ENCODE assay signal across 28 cellular contexts in the genomic region with DNA sequence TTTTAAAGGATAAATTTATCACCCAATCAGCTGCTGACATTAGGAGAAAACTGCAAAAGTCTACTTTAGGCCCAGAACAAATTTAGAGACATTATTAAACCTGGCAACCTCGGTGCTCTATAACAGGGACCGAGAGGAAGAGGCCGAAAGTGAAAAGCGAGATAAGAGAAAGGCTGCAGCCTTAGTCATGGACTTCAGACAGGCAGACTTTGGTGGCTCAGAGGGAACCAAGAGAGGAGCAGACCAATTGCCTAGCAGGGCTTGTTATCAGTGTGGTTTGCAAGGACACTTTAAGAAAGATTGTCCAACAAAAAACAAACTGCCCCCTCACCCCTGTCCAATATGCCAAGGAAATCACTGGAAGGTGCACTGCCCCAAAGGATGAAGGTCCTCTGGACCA. TPM values are rescaled to one million over a fixed set of nuclear protein-coding genes. Genes with fewer than 3 reads are reported as not detected.
"Had no signal": no experiment of that assay in that cellular context is flagged by ENCODE, and none has a peak within 500 bp of the region (broad histone marks: within the 10 kb centered on the region; RNA-seq: fewer than 3 reads in every experiment).

No MANE protein-coding gene starts in this region.

- DNase-seq: IMR-90; Kasumi-1; MM.1S; MV-4-11; NCI-H1048; NCI-H1105 treated with DMSO at 0.1 percent for 48 hours; NCI-H1417 treated with DMSO at 0.1 percent for 48 hours; NCI-H146; NCI-H1694 treated with DMSO at 0.1 percent for 48 hours; NCI-H1930; NCI-H2081; NCI-H2107; NCI-H226; NCI-H446; NCI-H510A; NCI-H524 treated with DMSO at 0.1 percent for 48 hours; NCI-H69; NCI-H774; NK-92 treated with Interleukin-12 subunit alpha and Interleukin-12 subunit beta, amount 100 ng/mL, for 24 hours; PC-9; Peyer's patch; SHP77 treated with DMSO at 0.1 percent for 48 hours; SJCRH30 had no signal

RNA-seq across cellular contexts. Expression of a gene that starts 12.8 kb away (rescaled TPM):
- total RNA-seq: HT1080, IMR-90, M059J, OCI-LY7, PC-9, Peyer's patch, Right ventricle myocardium inferior, RPMI7951, SJCRH30 had no signal
